In the genomic region with DNA sequence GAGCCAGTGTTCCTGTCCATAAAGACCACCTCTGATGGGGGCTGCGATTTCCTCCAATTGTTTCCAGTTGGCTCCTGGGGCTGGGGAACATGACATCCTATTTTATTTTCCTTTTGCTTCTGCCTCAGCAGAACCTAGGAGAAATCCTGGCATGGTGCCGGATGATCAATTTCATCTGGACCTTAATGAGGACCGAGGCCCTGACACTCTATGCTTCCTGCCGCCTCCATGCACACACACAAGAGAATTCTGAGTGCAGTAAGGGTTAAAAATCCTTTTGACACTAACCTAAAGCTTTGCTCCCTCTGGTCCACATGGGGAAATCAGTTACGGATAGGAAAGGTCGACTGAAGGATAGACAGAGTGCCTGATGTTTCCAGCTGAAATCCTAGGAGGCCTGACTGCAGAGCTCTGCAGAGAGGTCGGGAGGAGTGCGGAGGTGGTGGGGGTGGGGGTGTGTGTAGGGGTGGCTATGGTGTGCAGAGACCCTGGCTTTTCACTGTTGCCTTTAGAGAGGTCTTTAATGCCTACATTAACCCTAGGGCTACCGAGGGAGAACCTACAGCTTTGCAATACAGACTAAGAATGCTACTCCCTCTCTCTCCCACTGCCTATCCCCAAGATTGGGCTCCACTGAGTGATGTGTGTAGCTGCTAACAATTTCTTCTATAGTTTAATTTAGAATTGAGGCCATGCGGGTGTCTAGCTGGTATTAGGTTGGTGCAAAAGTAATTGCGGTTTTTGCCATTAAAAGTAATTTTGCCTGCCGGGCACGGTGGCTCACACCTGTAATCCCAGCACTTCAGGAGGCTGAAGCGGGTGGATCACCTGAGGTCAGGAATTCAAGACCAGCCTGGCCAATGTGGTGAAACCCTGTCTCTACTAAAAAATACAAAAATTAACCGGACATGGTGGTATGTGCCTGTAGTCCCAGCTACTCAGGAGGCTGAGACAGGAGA, we compare ENCODE assay signal across 20 cellular contexts. TPM values are rescaled to one million over a fixed set of nuclear protein-coding genes. Genes with fewer than 3 reads are reported as not detected.
DNase-seq lines count a peak whose midpoint lies in the region; ATAC-seq, FAIRE-seq and TF ChIP-seq lines count a peak whose summit lies in the region.
"Had no signal": no experiment of that assay in that cellular context is flagged by ENCODE, and none has a peak within 500 bp of the region (broad histone marks: within the 10 kb centered on the region; RNA-seq: fewer than 3 reads in every experiment).

No MANE protein-coding gene starts in this region.

- H3K27ac Mint-ChIP-seq in activated CD8-positive, alpha-beta T cell treated with anti-CD3 and anti-CD28 coated beads for 36 hours = no peak overlapping the region

- H2BK5ac ChIP-seq in IMR-90 (ENCODE audit: low read depth, low read length, poor library complexity, severe bottlenecking) (no peak overlapping the region), trophoblast cell (ENCODE audit: low read depth, low read length, poor library complexity) (no peak overlapping the region)

- H3K14ac ChIP-seq in IMR-90 (replicated peaks; ENCODE audit: low read depth, low read length) (no peak overlapping the region), trophoblast cell (ENCODE audit: low read length) (no peak overlapping the region)

- no peaks in the 10 kb centered on the region for H3K9me3 Mint-ChIP-seq in activated CD8-positive, alpha-beta T cell treated with anti-CD3 and anti-CD28 coated beads for 36 hours

- no peak overlapping the region for H3K4me3 Mint-ChIP-seq in activated CD8-positive, alpha-beta T cell treated with anti-CD3 and anti-CD28 coated beads for 36 hours
- H3K4me3 Mint-ChIP-seq: CD4-positive, alpha-beta memory T cell had no signal

- H4K8ac ChIP-seq in IMR-90 (ENCODE audit: low read depth in 2 of 2, low read length in 2 of 2) = no peak overlapping the region
- no peak overlapping the region for H4K8ac ChIP-seq in trophoblast cell (ENCODE audit: low read depth, low read length)

- in situ Hi-C loops in IMR-90 (cut with MboI; ENCODE audit: low sequenced_read_pairs) = loop anchor here (10.0 kb wide), 1 partner anchor 115 kb away; a partner anchor contains a TSS

- H4K5ac ChIP-seq in IMR-90 (ENCODE audit: low read depth, low read length) = no peak overlapping the region

- no peak overlapping the region for H3K56ac ChIP-seq in IMR-90 (ENCODE audit: extremely low read depth, insufficient read depth, low read length)

- no peak overlapping the region for H2AK5ac ChIP-seq in IMR-90 (ENCODE audit: low read depth, low read length)
- no peak overlapping the region for H2AK5ac ChIP-seq in trophoblast cell (ENCODE audit: low read length)

- BruUV-seq in IMR-90 (replicated peaks; lab: Mats Ljungman, UMichigan) = no TSS peak

- POLR2A ChIA-PET in A549 (lab: Yijun Ruan, JAX) (no interaction called here), IMR-90 (lab: Charles Lee; ENCODE audit: unreplicated experiment) (interaction anchor here (0.5 to 0.6 kb wide), 2 partner anchors 29 to 171 kb away, joined by 4 to 6 read pairs; no protein-coding TSS in a partner anchor)
- POLR2A ChIA-PET in activated CD8-positive, alpha-beta T cell treated with anti-CD3 and anti-CD28 coated beads for 36 hours (lab: Charles Lee) = no interaction called here

- FAIRE-seq in A549 (lab: Jason Lieb, UNC) = no peak
- FAIRE-seq: GM19239, RCC 7860 had no signal

- no peak overlapping the region for H4K12ac ChIP-seq in trophoblast cell (ENCODE audit: low read depth, low read length)

- H3K9ac ChIP-seq in IMR-90 (ENCODE audit: low read depth, low read length) (no peak overlapping the region), trophoblast cell (ENCODE audit: low read length) (no peak overlapping the region)
- H3K9ac ChIP-seq: BLaER1 had no signal

- H3K9me3 ChIP-seq in A549 (no peaks in the 10 kb centered on the region), IMR-90 (ENCODE audit: control insufficient read depth, insufficient read depth, low read length) (peaks cover 3% of the 10 kb centered on the region), trophoblast cell (ENCODE audit: insufficient read depth, low read depth, low read length) (no peaks in the 10 kb centered on the region)
- H3K9me3 ChIP-seq: BLaER1 had no signal

- H2AFZ ChIP-seq in IMR-90 (replicated peaks; ENCODE audit: low read length, poor library complexity) (no peak overlapping the region), trophoblast cell (ENCODE audit: insufficient read depth, low read length, poor library complexity) (no peak overlapping the region)

- ATAC-seq in A549 (peak; percentile 34 to 40; a peak in 2 of 6 replicates), IMR-90 (ENCODE audit: low read depth) (peak; percentile 40; the same call in 1 of the 2 replicates), GM19452 (IDR thresholded peaks at IDR 0.05; ENCODE audit: unreplicated experiment) (no peak)
- ATAC-seq in activated CD8-positive, alpha-beta T cell treated with anti-CD3 and anti-CD28 coated beads for 36 hours = no peak
- ATAC-seq: Right ventricle myocardium inferior had no signal

- TF ChIP-seq POLR2A in A549 (IDR thresholded peaks at IDR 0.05; ENCODE audit: low read length) (no peak), IMR-90 (IDR thresholded peaks at IDR 0.05; ENCODE audit: low read depth, low read length) (no peak)

- H2BK12ac ChIP-seq in trophoblast cell (ENCODE audit: low read length) = no peak overlapping the region

- no peaks in the 10 kb centered on the region for H3K4me1 ChIP-seq in A549
- no peaks in the 10 kb centered on the region for H3K4me1 ChIP-seq in IMR-90 (ENCODE audit: control insufficient read depth, insufficient read depth, low read length)
- H3K4me1 ChIP-seq in trophoblast cell (ENCODE audit: control insufficient read depth in 1 of 2, insufficient read depth in 2 of 2, low read length in 2 of 2) = peaks cover 0 to 2% of the 10 kb centered on the region in 2 experiments
- H3K4me1 ChIP-seq: BLaER1 had no signal

- H3K79me1 ChIP-seq in IMR-90 (ENCODE audit: low read depth in 1 of 2, low read length in 2 of 2) = no peaks in the 10 kb centered on the region
- H3K79me1 ChIP-seq in trophoblast cell (ENCODE audit: low read length) = peaks cover 5% of the 10 kb centered on the region

- no peaks in the 10 kb centered on the region for H3K36me3 ChIP-seq in IMR-90 (ENCODE audit: control insufficient read depth, insufficient read depth, low read length)
- no peaks in the 10 kb centered on the region for H3K36me3 ChIP-seq in trophoblast cell (ENCODE audit: control insufficient read depth in 1 of 2, insufficient read depth in 2 of 2, low read length in 2 of 2)
- H3K36me3 ChIP-seq: BLaER1 had no signal

- TF ChIP-seq RAD21 in A549 (conservative IDR thresholded peaks at IDR 0.05 in 1 of 2, IDR thresholded peaks at IDR 0.05 in 1 of 2) = no peak
- no peak for TF ChIP-seq RAD21 in IMR-90 (IDR thresholded peaks at IDR 0.05; ENCODE audit: low read length)

- H3K27me3 Mint-ChIP-seq in activated CD8-positive, alpha-beta T cell treated with anti-CD3 and anti-CD28 coated beads for 36 hours = peaks cover 5% of the 10 kb centered on the region

- no peak overlapping the region for H3K23ac ChIP-seq in IMR-90 (ENCODE audit: low read depth, low read length)
- no peak overlapping the region for H3K23ac ChIP-seq in trophoblast cell (ENCODE audit: low read length)

- no peak for DNase-seq in A549 (ENCODE audit: low read depth in 1 of 2, low spot score in 1 of 2)
- no peak for DNase-seq in IMR-90
- DNase-seq in left kidney (ENCODE audit: low read depth, low spot score) = peak; percentile 82
- DNase-seq in trophoblast cell = peak; percentile 66 to 81
- no peak for DNase-seq in SW480 (ENCODE audit: low spot score)
- DNase-seq in activated CD8-positive, alpha-beta T cell treated with anti-CD3 and anti-CD28 coated beads for 36 hours = no peak
- DNase-seq: CD4-positive, alpha-beta memory T cell; DMS153; GF-D8; GOT3; KG1; NCI-H1436 treated with DMSO at 0.1 percent for 48 hours; NCI-H2029; NCI-H526 treated with DMSO at 0.1 percent for 48 hours had no signal

- H3K4me2 ChIP-seq in A549 = no peak overlapping the region
- H3K4me2 ChIP-seq in IMR-90 (ENCODE audit: low read depth, low read length) = no peak overlapping the region
- no peak overlapping the region for H3K4me2 ChIP-seq in trophoblast cell (ENCODE audit: low read length)
- H3K4me2 ChIP-seq: BLaER1 had no signal

- H3K18ac ChIP-seq in IMR-90 (ENCODE audit: low read depth, low read length) = no peak overlapping the region
- H3K18ac ChIP-seq in trophoblast cell (ENCODE audit: low read length) = no peak overlapping the region

- H3K36me3 Mint-ChIP-seq in activated CD8-positive, alpha-beta T cell treated with anti-CD3 and anti-CD28 coated beads for 36 hours (ENCODE audit: low read depth) = no peaks in the 10 kb centered on the region
- H3K36me3 Mint-ChIP-seq: CD4-positive, alpha-beta memory T cell had no signal

- dilution Hi-C loops in IMR-90 (cut with HindIII; ENCODE audit: low sequenced_read_pairs, unreplicated experiment) = no loop called here

- H4K20me1 ChIP-seq in IMR-90 (ENCODE audit: insufficient read depth, low read length) = no peaks in the 10 kb centered on the region
- H4K20me1 ChIP-seq: BLaER1 had no signal

- CTCF ChIA-PET in A549 (lab: Yijun Ruan, JAX) (interaction anchor here (0.6 to 12.8 kb wide), 12 partner anchors 11 to 273 kb away, joined by 3 to 101 read pairs (median 6); no protein-coding TSS in a partner anchor), IMR-90 (lab: Yijun Ruan, JAX) (interaction anchor here (1.9 to 2.1 kb wide), 2 partner anchors 12 kb away, joined by 5 to 8 read pairs; no protein-coding TSS in a partner anchor)
- CTCF ChIA-PET in activated CD8-positive, alpha-beta T cell treated with anti-CD3 and anti-CD28 coated beads for 36 hours (lab: Charles Lee) = interaction anchor here (1.1 to 9.4 kb wide), 2 partner anchors 12 to 172 kb away, joined by 4 to 52 read pairs; no protein-coding TSS in a partner anchor

- TF ChIP-seq CTCF in A549 (IDR thresholded peaks at IDR 0.05) (no peak), IMR-90 (conservative IDR thresholded peaks at IDR 0.05; ENCODE audit: low read depth, low read length) (no peak)
- TF ChIP-seq CTCF in activated CD8-positive, alpha-beta T cell treated with anti-CD3 and anti-CD28 coated beads for 36 hours (IDR thresholded peaks at IDR 0.05) = no peak

- H3K4ac ChIP-seq in IMR-90 (ENCODE audit: low read depth, low read length) (no peak overlapping the region), trophoblast cell (ENCODE audit: low read depth, low read length) (no peak overlapping the region)

- TF ChIP-seq EP300 in A549 (IDR thresholded peaks at IDR 0.05) = no peak

- H3K27ac ChIP-seq in A549 (no peak overlapping the region), IMR-90 (ENCODE audit: insufficient read depth, low read length) (no peak overlapping the region), trophoblast cell (ENCODE audit: low read depth, low read length) (no peak overlapping the region)
- H3K27ac ChIP-seq: BLaER1 had no signal

- H3K9me1 ChIP-seq in IMR-90 (ENCODE audit: insufficient read depth, low read length) = no peaks in the 10 kb centered on the region

- no peak overlapping the region for H2BK120ac ChIP-seq in IMR-90 (ENCODE audit: low read depth, low read length)
- no peak overlapping the region for H2BK120ac ChIP-seq in trophoblast cell (ENCODE audit: insufficient read depth, low read length, poor library complexity)

- intact Hi-C loops in IMR-90 (cut with micrococcal nuclease) = no loop called here
- intact Hi-C loops in activated CD8-positive, alpha-beta T cell treated with anti-CD3 and anti-CD28 coated beads for 36 hours (cut with micrococcal nuclease) = no loop called here

- no peak overlapping the region for H2BK20ac ChIP-seq in IMR-90 (ENCODE audit: low read depth, low read length)

- H2BK15ac ChIP-seq in IMR-90 (ENCODE audit: low read depth, low read length) = no peak overlapping the region

- no peak overlapping the region for H3K4me3 ChIP-seq in A549
- no peak overlapping the region for H3K4me3 ChIP-seq in IMR-90 (ENCODE audit: insufficient read depth, low read depth, low read length)
- H3K4me3 ChIP-seq in trophoblast cell (ENCODE audit: low read depth, low read length) = no peak overlapping the region
- H3K4me3 ChIP-seq: BLaER1, GM12878 had no signal

- no peaks in the 10 kb centered on the region for H3K79me2 ChIP-seq in trophoblast cell (ENCODE audit: control insufficient read depth, insufficient read depth, low read length, poor library complexity)

- no peak overlapping the region for H2AK9ac ChIP-seq in IMR-90 (replicated peaks; ENCODE audit: low read depth, low read length, poor library complexity)

- peaks cover 4% of the 10 kb centered on the region for H3K4me1 Mint-ChIP-seq in activated CD8-positive, alpha-beta T cell treated with anti-CD3 and anti-CD28 coated beads for 36 hours (ENCODE audit: low read depth)
- H3K4me1 Mint-ChIP-seq: CD4-positive, alpha-beta memory T cell had no signal

- H4K91ac ChIP-seq in IMR-90 (ENCODE audit: insufficient read depth, low read depth, low read length) = no peak overlapping the region
- no peak overlapping the region for H4K91ac ChIP-seq in trophoblast cell (ENCODE audit: low read depth, low read length)

- 78% methylated on average over 14 of the region's 15 CpGs for WGBS in A549 (ENCODE audit: missing lambda C conversion rate)
- WGBS in IMR-90 (ENCODE audit: extremely low coverage in 2 of 2, insufficient read length in 1 of 2), 2 experiments = 90% methylated on average over 2 of the region's 15 CpGs; no CpG with 5 or more reads in 1 of the 2 experiments
- WGBS in trophoblast cell (ENCODE audit: extremely low coverage, insufficient coverage, insufficient read length) = no CpG with 5 or more reads among the region's 15 CpGs

- H3K27me3 ChIP-seq in IMR-90 (ENCODE audit: control insufficient read depth, insufficient read depth, low read length) (peaks cover 8% of the 10 kb centered on the region), trophoblast cell (ENCODE audit: insufficient read depth, low read length) (no peaks in the 10 kb centered on the region)
- H3K27me3 ChIP-seq: BLaER1 had no signal

RNA-seq across cellular contexts. Expression of a gene that starts 53.6 kb away (rescaled TPM):
- polyA plus RNA-seq in A549 (2011; rRNA removed) = 29.5 and 35.8 TPM in 2 replicates
- 27.0 and 31.7 TPM in 2 replicates for polyA plus RNA-seq in A549 (2012; cell fraction: cytosol; rRNA removed)
- polyA plus RNA-seq in A549 (2012; cell fraction: nucleus; rRNA removed) = 115 and 120 TPM in 2 replicates
- polyA plus RNA-seq in A549 (2017; fragmentation: RNase III; extraction: RNeasy Plus Mini Kit Qiagen cat#74134 plus additional on column Dnase treatment) = 50.9 to 55.8 TPM (median 52.2 TPM) in 3 replicates
- 36.4 and 49.4 TPM in 2 replicates for polyA minus RNA-seq in A549 (2011; rRNA and poly(A)+ RNA removed)
- total RNA-seq in IMR-90 (2012; rRNA removed) = 23.8 and 26.9 TPM in 2 replicates
- 17.7 and 18.6 TPM in 2 replicates for polyA plus RNA-seq in IMR-90 (2012; rRNA removed)
- polyA plus RNA-seq in IMR-90 (2012; cell fraction: cytosol; rRNA removed) = 8.4 and 8.8 TPM in 2 replicates
- 22.9 and 29.8 TPM in 2 replicates for polyA plus RNA-seq in IMR-90 (2012; cell fraction: nucleus; rRNA removed; ENCODE audit: low replicate concordance)
- polyA plus RNA-seq in trophoblast cell (2013) = 36.7 and 38.4 TPM in 2 replicates
- total RNA-seq in activated CD8-positive, alpha-beta T cell treated with anti-CD3 and anti-CD28 coated beads for 36 hours = 100 to 1,000 TPM; 126 to 130 TPM

Comparison
In these comparisons a context has a peak if more than half of its experiments do, and no peak if none do; other contexts are left out.
1. ATAC-seq: peak in A549 (2 of 2) and IMR-90 (single experiment); none in GM19452 (single experiment) and activated CD8-positive, alpha-beta T cell treated with anti-CD3 and anti-CD28 coated beads for 36 hours (single experiment).
2. DNase-seq: peak in left kidney (single experiment) and trophoblast cell (2 of 2); none in A549 (0 of 2), IMR-90 (single experiment), SW480 (single experiment) and activated CD8-positive, alpha-beta T cell treated with anti-CD3 and anti-CD28 coated beads for 36 hours (single experiment).